Comparison of ENCODE assay signal across 1 cellular context in genomic region chr6:149636116-149636515, GRCh38.
TF ChIP-seq lines count a peak whose summit lies in the region.

No MANE protein-coding gene starts in this region.

TF ChIP-seq in SK-N-SH treated with all-trans-retinoic acid at 6 μM for 48 hours, 23 proteins besides CTCF, POLR2A, EP300 and RAD21 (continued from another document):
- TF ChIP-seq, protein P1, sequence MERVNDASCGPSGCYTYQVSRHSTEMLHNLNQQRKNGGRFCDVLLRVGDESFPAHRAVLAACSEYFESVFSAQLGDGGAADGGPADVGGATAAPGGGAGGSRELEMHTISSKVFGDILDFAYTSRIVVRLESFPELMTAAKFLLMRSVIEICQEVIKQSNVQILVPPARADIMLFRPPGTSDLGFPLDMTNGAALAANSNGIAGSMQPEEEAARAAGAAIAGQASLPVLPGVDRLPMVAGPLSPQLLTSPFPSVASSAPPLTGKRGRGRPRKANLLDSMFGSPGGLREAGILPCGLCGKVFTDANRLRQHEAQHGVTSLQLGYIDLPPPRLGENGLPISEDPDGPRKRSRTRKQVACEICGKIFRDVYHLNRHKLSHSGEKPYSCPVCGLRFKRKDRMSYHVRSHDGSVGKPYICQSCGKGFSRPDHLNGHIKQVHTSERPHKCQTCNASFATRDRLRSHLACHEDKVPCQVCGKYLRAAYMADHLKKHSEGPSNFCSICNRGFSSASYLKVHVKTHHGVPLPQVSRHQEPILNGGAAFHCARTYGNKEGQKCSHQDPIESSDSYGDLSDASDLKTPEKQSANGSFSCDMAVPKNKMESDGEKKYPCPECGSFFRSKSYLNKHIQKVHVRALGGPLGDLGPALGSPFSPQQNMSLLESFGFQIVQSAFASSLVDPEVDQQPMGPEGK (CRISPR knock-in tag; IDR thresholded peaks at IDR 0.05; ENCODE audit: borderline replicate concordance) = no peak
- TF ChIP-seq RARB (CRISPR knock-in tag; IDR thresholded peaks at IDR 0.05) (no peak), ZNF70 (CRISPR knock-in tag; IDR thresholded peaks at IDR 0.05) (no peak)
